ENCODE assay signal across 12 cellular contexts in genomic region chr7:27187158-27187701, GRCh38. TPM values are rescaled to one million over a fixed set of nuclear protein-coding genes. Genes with fewer than 3 reads are reported as not detected.
A peak's percentile ranks its signal among the peaks of the same experiment; 100 is the strongest.
DNase-seq lines count a peak whose midpoint lies in the region; ATAC-seq lines count a peak whose summit lies in the region.
"Had no signal": no experiment of that assay in that cellular context is flagged by ENCODE, and none has a peak within 500 bp of the region (broad histone marks: within the 10 kb centered on the region; RNA-seq: fewer than 3 reads in every experiment).

No MANE protein-coding gene starts in this region.

- no peak for ATAC-seq in GM18502 (IDR thresholded peaks at IDR 0.05; ENCODE audit: poor library complexity, unreplicated experiment)
- ATAC-seq: heart right ventricle, Panc1 had no signal

- DNase-seq in EL (peak; percentile 64), RPMI7951 (ENCODE audit: low read depth) (peak; percentile 34), kidney tubule cell (ENCODE audit: low spot score) (peak; percentile 2), skeletal muscle cell (ENCODE audit: low read depth) (no peak), LoVo (ENCODE audit: low spot score) (no peak)
- no peak for DNase-seq in stimulated activated naive CD4-positive, alpha-beta T cell (lab: John Stamatoyannopoulos, UW)
- DNase-seq: activated gamma-delta T cell; heart right ventricle; stimulated activated CD4-positive, alpha-beta T cell treated with anti-CD3 and anti-CD28 coated beads, Interleukin-4, amount 100 ng/mL, for 4 hours had no signal

- peak overlapping the region; percentile 36 for H3K4me3 ChIP-seq in skeletal muscle cell (ENCODE audit: low read depth, low read length)

RNA-seq across cellular contexts. Expression of gene HOXA11, which starts 2.2 kb away (rescaled TPM):
- 1.4 and 1.9 TPM in 2 replicates for total RNA-seq in RPMI7951 (2014; rRNA removed; shearing (Covaris generic))
- total RNA-seq: heart right ventricle; T-helper 2 cell treated with Interferon-gamma antibody and Interleukin-4, amounts not matched to agents 100 ng/mL and 5 ng/mL, for 36 hours had no signal

RNA-seq across cellular contexts. Expression of gene HOXA13, which starts 12.7 kb away (rescaled TPM):
- total RNA-seq in RPMI7951 (2014; rRNA removed; shearing (Covaris generic)), result 1.7 and 2.3 TPM in 2 replicates
- total RNA-seq: heart right ventricle; T-helper 2 cell treated with Interferon-gamma antibody and Interleukin-4, amounts not matched to agents 100 ng/mL and 5 ng/mL, for 36 hours had no signal

RNA-seq across cellular contexts. Expression of gene HOXA10, which starts 13.1 kb away (rescaled TPM):
- total RNA-seq in RPMI7951 (2014; rRNA removed; shearing (Covaris generic)), result 12.9 and 18.7 TPM in 2 replicates
- total RNA-seq: T-helper 2 cell treated with Interferon-gamma antibody and Interleukin-4, amounts not matched to agents 100 ng/mL and 5 ng/mL, for 36 hours had no signal

RNA-seq across cellular contexts. Expression of gene HOXA9, which starts 21.9 kb away (rescaled TPM):
- 0.12 TPM in 1 of 2 replicates, not detected in the other for total RNA-seq in RPMI7951 (2014; rRNA removed; shearing (Covaris generic))
- total RNA-seq: heart right ventricle; T-helper 2 cell treated with Interferon-gamma antibody and Interleukin-4, amounts not matched to agents 100 ng/mL and 5 ng/mL, for 36 hours had no signal

RNA-seq across cellular contexts. Expression of gene HOXA7, which starts 30.8 kb away (rescaled TPM):
- total RNA-seq in RPMI7951 (2014; rRNA removed; shearing (Covaris generic)), result 16.4 and 19.7 TPM in 2 replicates
- total RNA-seq: heart right ventricle; T-helper 2 cell treated with Interferon-gamma antibody and Interleukin-4, amounts not matched to agents 100 ng/mL and 5 ng/mL, for 36 hours had no signal

Comparison
In these comparisons a context has a peak if more than half of its experiments do, and no peak if none do; other contexts are left out.
1. DNase-seq: peak in EL (single experiment), RPMI7951 (single experiment) and kidney tubule cell (single experiment); none in skeletal muscle cell (single experiment), stimulated activated naive CD4-positive, alpha-beta T cell (0 of 6) and LoVo (single experiment).